ENCODE assay signal across 10 cellular contexts in genomic region chr6:136037885-136038460, GRCh38.
DNase-seq lines count a peak whose midpoint lies in the region; ATAC-seq and TF ChIP-seq lines count a peak whose summit lies in the region.
"Had no signal": no experiment of that assay in that cellular context is flagged by ENCODE, and none has a peak within 500 bp of the region (broad histone marks: within the 10 kb centered on the region; RNA-seq: fewer than 3 reads in every experiment).

No MANE protein-coding gene starts in this region.

- H3K4me2 ChIP-seq in osteoblast (ENCODE audit: insufficient read depth, low read length) = peak overlapping the region; percentile 87

- POLR2A ChIA-PET in Panc1 (lab: Charles Lee) = no interaction called here

- no peaks in the 10 kb centered on the region for H3K9me3 Mint-ChIP-seq in activated T-helper 17 cell treated with anti-CD3 and anti-CD28 coated beads, Interleukin-2, amount 50 U/mL, for 72 hours

- no peaks in the 10 kb centered on the region for H3K4me1 ChIP-seq in Panc1 (ENCODE audit: control insufficient read depth, insufficient read depth, low read length)
- peaks cover 61% of the 10 kb centered on the region for H3K4me1 ChIP-seq in osteoblast (ENCODE audit: insufficient read depth, low read length)
- no peaks in the 10 kb centered on the region for H3K4me1 ChIP-seq in mucosa of descending colon (ENCODE audit: low read depth)

- peak; percentile 48 for ATAC-seq in Panc1
- ATAC-seq in mucosa of descending colon = no peak
- ATAC-seq in activated T-helper 17 cell treated with anti-CD3 and anti-CD28 coated beads, Interleukin-2, amount 50 U/mL, for 72 hours (replicated peaks) = no peak

- peak overlapping the region; percentile 70 for H2AFZ ChIP-seq in osteoblast (ENCODE audit: low read length)

- CTCF ChIA-PET in Panc1 (lab: Charles Lee) = no interaction called here

- no peaks in the 10 kb centered on the region for H3K4me1 Mint-ChIP-seq in activated T-helper 17 cell treated with anti-CD3 and anti-CD28 coated beads, Interleukin-2, amount 50 U/mL, for 72 hours

- intact Hi-C loops in Panc1 (cut with micrococcal nuclease; ENCODE audit: unreplicated experiment) (loop anchor here (10.0 kb wide), 1 partner anchor 187 kb away; no protein-coding TSS in a partner anchor), mucosa of descending colon (cut with DNase I, micrococcal nuclease) (no loop called here)

- no TSS peak for BruUV-seq in Panc1 (replicated peaks; lab: Mats Ljungman, UMichigan)

- H3K4me3 Mint-ChIP-seq in activated T-helper 17 cell treated with anti-CD3 and anti-CD28 coated beads, Interleukin-2, amount 50 U/mL, for 72 hours = no peak overlapping the region
- H3K4me3 Mint-ChIP-seq: activated CD8-positive, alpha-beta memory T cell treated with anti-CD3 and anti-CD28 coated beads, Interleukin-2, amount 10 ng/mL, durations not matched to agents 7 days and 5 days had no signal

- peaks cover 13% of the 10 kb centered on the region for H3K27me3 Mint-ChIP-seq in activated T-helper 17 cell treated with anti-CD3 and anti-CD28 coated beads, Interleukin-2, amount 50 U/mL, for 72 hours

- DNase-seq in AG09309 (ENCODE audit: low read depth) (peak; percentile 44), Panc1 (ENCODE audit: low read depth, low spot score) (no peak), fibroblast of the conjunctiva (ENCODE audit: low read depth) (peak; percentile 51), osteoblast (ENCODE audit: insufficient read length, low spot score, missing footprints) (no peak), G401 (ENCODE audit: low spot score) (no peak), mucosa of descending colon (no peak), amygdala (lab: John Stamatoyannopoulos, UW) (no peak)
- DNase-seq: activated CD8-positive, alpha-beta memory T cell treated with anti-CD3 and anti-CD28 coated beads, Interleukin-2, amount 10 ng/mL, durations not matched to agents 7 days and 5 days; NCI-H510A had no signal

- no peak overlapping the region for H3K27ac ChIP-seq in Panc1 (ENCODE audit: low read length)
- H3K27ac ChIP-seq in osteoblast (ENCODE audit: low read depth, low read length) = peak overlapping the region; percentile 95

- H3K4me3 ChIP-seq in AG09309 (ENCODE audit: control insufficient read depth, low read depth, low read length) (peak overlapping the region; percentile 61), Panc1 (ENCODE audit: low read depth in 2 of 2, low read length in 2 of 2) (peak overlapping the region in 1 of 2 experiments; percentile 13; a peak in 1 of 4 replicates), osteoblast (ENCODE audit: insufficient read depth, low read length) (peak overlapping the region; percentile 76), mucosa of descending colon (no peak overlapping the region)

- no peaks in the 10 kb centered on the region for H3K36me3 Mint-ChIP-seq in activated T-helper 17 cell treated with anti-CD3 and anti-CD28 coated beads, Interleukin-2, amount 50 U/mL, for 72 hours (ENCODE audit: low read depth)
- H3K36me3 Mint-ChIP-seq: activated CD8-positive, alpha-beta memory T cell treated with anti-CD3 and anti-CD28 coated beads, Interleukin-2, amount 10 ng/mL, durations not matched to agents 7 days and 5 days had no signal

- peak; percentile 67 for TF ChIP-seq CTCF in AG09309 (IDR thresholded peaks at IDR 0.05; ENCODE audit: control insufficient read depth, insufficient read depth, low read depth, low read length, missing control alignments)
- TF ChIP-seq CTCF in Panc1 (IDR thresholded peaks at IDR 0.05) = peak; percentile 10; the same call in 1 of the 2 replicates
- TF ChIP-seq CTCF in osteoblast (IDR thresholded peaks at IDR 0.05; ENCODE audit: extremely low read depth, low read depth, low read length) = peak; percentile 38
- no peak for TF ChIP-seq CTCF in mucosa of descending colon (IDR thresholded peaks at IDR 0.05)

- H3K36me3 ChIP-seq in Panc1 (ENCODE audit: control insufficient read depth, insufficient read depth, low read length) (no peaks in the 10 kb centered on the region), osteoblast (ENCODE audit: insufficient read depth, low read length) (no peaks in the 10 kb centered on the region), mucosa of descending colon (ENCODE audit: low read depth) (no peaks in the 10 kb centered on the region)

- in situ Hi-C loops in Panc1 (cut with HindIII; ENCODE audit: low pct_unique_long_range_greater_than_20kb, low sequenced_read_pairs) (no loop called here), G401 (cut with HindIII; ENCODE audit: low sequenced_read_pairs) (no loop called here)

- H3K27ac Mint-ChIP-seq in activated T-helper 17 cell treated with anti-CD3 and anti-CD28 coated beads, Interleukin-2, amount 50 U/mL, for 72 hours = no peak overlapping the region
- H3K27ac Mint-ChIP-seq: activated CD8-positive, alpha-beta memory T cell treated with anti-CD3 and anti-CD28 coated beads, Interleukin-2, amount 10 ng/mL, durations not matched to agents 7 days and 5 days had no signal

- no peaks in the 10 kb centered on the region for H3K27me3 ChIP-seq in Panc1 (ENCODE audit: control insufficient read depth, insufficient read depth, low read length)
- H3K27me3 ChIP-seq in osteoblast (ENCODE audit: insufficient read depth, low read length) = no peaks in the 10 kb centered on the region

- H4K20me1 ChIP-seq in osteoblast (ENCODE audit: insufficient read depth, low read length) = no peaks in the 10 kb centered on the region

- H3K9me3 ChIP-seq in Panc1 (ENCODE audit: control insufficient read depth, insufficient read depth, low read depth, low read length) (no peaks in the 10 kb centered on the region), osteoblast (ENCODE audit: low read depth, low read length) (no peaks in the 10 kb centered on the region), mucosa of descending colon (no peaks in the 10 kb centered on the region)

- peaks cover 65% of the 10 kb centered on the region for H3K79me2 ChIP-seq in osteoblast (ENCODE audit: insufficient read depth, low read length)

Comparison
In these comparisons a context has a peak if more than half of its experiments do, and no peak if none do; other contexts are left out.
1. DNase-seq: peak in AG09309 (single experiment) and fibroblast of the conjunctiva (single experiment); none in Panc1 (single experiment), osteoblast (single experiment), G401 (single experiment), mucosa of descending colon (0 of 3) and amygdala (0 of 56).